In the genomic region with DNA sequence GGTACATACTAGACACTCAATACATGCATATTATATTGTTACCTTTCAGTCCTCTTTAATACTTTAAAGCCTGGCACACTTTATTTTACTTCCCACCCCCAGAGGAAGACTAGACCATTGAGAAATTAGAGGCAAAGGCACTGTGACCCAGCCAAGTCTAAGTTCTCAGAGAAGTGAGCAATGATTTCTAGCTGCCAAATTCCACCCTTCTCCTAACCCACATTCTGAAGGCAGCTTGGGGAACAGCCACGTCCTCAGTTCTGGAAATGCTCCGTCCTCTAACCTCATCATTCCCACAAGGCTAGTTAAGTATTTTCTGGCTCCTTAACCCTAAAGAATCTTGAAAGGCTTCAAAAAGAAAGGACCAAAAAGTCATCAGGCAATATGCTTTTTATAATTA, we compare ENCODE assay signal across 11 cellular contexts.
DNase-seq lines count a peak whose midpoint lies in the region; TF ChIP-seq lines count a peak whose summit lies in the region.
"Had no signal": no experiment of that assay in that cellular context is flagged by ENCODE, and none has a peak within 500 bp of the region (broad histone marks: within the 10 kb centered on the region; RNA-seq: fewer than 3 reads in every experiment).

No MANE protein-coding gene starts in this region.

- H3K4me3 ChIP-seq in GM23248 (0 out of 2 replicates have a peak overlapping the region, but pooled peaks have one; percentile 34), mesenchymal stem cell (ENCODE audit: insufficient read depth in 1 of 2, low read depth in 1 of 2, low read length in 2 of 2) (no peak overlapping the region), stomach (no peak overlapping the region)
- H3K4me3 ChIP-seq: spleen had no signal

- peak overlapping the region; percentile 70 for H2AK5ac ChIP-seq in mesenchymal stem cell (ENCODE audit: low read length, severe bottlenecking)

- H3K18ac ChIP-seq in mesenchymal stem cell (ENCODE audit: low read depth in 1 of 2, low read length in 2 of 2): peak overlapping the region in 1 of 2 experiments; percentile 70

- H3K4me2 ChIP-seq in GM23248 (ENCODE audit: unreplicated experiment) (peak overlapping the region; percentile 68), mesenchymal stem cell (ENCODE audit: low read length, poor library complexity, severe bottlenecking) (no peak overlapping the region)

- H3K14ac ChIP-seq in mesenchymal stem cell (ENCODE audit: low read length in 2 of 2): no peak overlapping the region

- no peak overlapping the region for H2AFZ ChIP-seq in GM23248
- H2AFZ ChIP-seq in mesenchymal stem cell (ENCODE audit: low read depth, low read length): no peak overlapping the region

- no peak for TF ChIP-seq CTCF in stomach (IDR thresholded peaks at IDR 0.05)

- TF ChIP-seq EP300 in stomach (IDR thresholded peaks at IDR 0.05): no peak

- no peaks in the 10 kb centered on the region for H3K27me3 Mint-ChIP-seq in T-helper 2 cell treated with Interferon-gamma antibody and Interleukin-4, amounts not matched to agents 5 μg/mL and 100 μg/mL, for 36 hours (ENCODE audit: low read depth)
- H3K27me3 Mint-ChIP-seq: activated naive CD8-positive, alpha-beta T cell treated with anti-CD3 and anti-CD28 coated beads, Interleukin-2, amount 10 ng/mL, durations not matched to agents 7 days and 5 days had no signal

- no peaks in the 10 kb centered on the region for H4K20me1 ChIP-seq in GM23248 (ENCODE audit: insufficient read depth)

- no peak overlapping the region for H2BK120ac ChIP-seq in mesenchymal stem cell (ENCODE audit: low read depth, low read length)

- no peaks in the 10 kb centered on the region for H3K9me3 Mint-ChIP-seq in T-helper 2 cell treated with Interferon-gamma antibody and Interleukin-4, amounts not matched to agents 5 μg/mL and 100 μg/mL, for 36 hours
- H3K9me3 Mint-ChIP-seq: activated naive CD8-positive, alpha-beta T cell treated with anti-CD3 and anti-CD28 coated beads, Interleukin-2, amount 10 ng/mL, durations not matched to agents 7 days and 5 days had no signal

- H3K79me2 ChIP-seq in GM23248 (ENCODE audit: insufficient read depth): peaks cover 78% of the 10 kb centered on the region

- H3K4me1 ChIP-seq in GM23248 (ENCODE audit: insufficient read depth) (peaks cover 79% of the 10 kb centered on the region), mesenchymal stem cell (ENCODE audit: control insufficient read depth, insufficient read depth, low read depth, low read length) (peaks cover 2% of the 10 kb centered on the region), stomach (peaks cover 0 to 41% (median 18%) of the 10 kb centered on the region in 4 donors)
- H3K4me1 ChIP-seq: spleen had no signal

- H3K23ac ChIP-seq in mesenchymal stem cell (ENCODE audit: low read length in 2 of 2): no peak overlapping the region

- no peaks in the 10 kb centered on the region for H3K36me3 Mint-ChIP-seq in T-helper 2 cell treated with Interferon-gamma antibody and Interleukin-4, amounts not matched to agents 5 μg/mL and 100 μg/mL, for 36 hours (ENCODE audit: low read depth)
- H3K36me3 Mint-ChIP-seq: activated naive CD8-positive, alpha-beta T cell treated with anti-CD3 and anti-CD28 coated beads, Interleukin-2, amount 10 ng/mL, durations not matched to agents 7 days and 5 days had no signal

- H3K27ac ChIP-seq in GM23248: peak overlapping the region; percentile 90
- no peak overlapping the region for H3K27ac ChIP-seq in mesenchymal stem cell (ENCODE audit: low read length, poor library complexity, severe bottlenecking)
- H3K27ac ChIP-seq in stomach: peak overlapping the region in 4 of 5 donors; percentile 45 to 66 (median 60)
- H3K27ac ChIP-seq: C4-2B, spleen had no signal

- 7 to 12% methylated on average over 2 of the region's 2 CpGs for WGBS in GM23248 (ENCODE audit: low coverage in 1 of 2, low lambda C conversion rate in 2 of 2, missing lambda C conversion rate in 2 of 2), 2 experiments
- 95% methylated on average over 2 of the region's 2 CpGs for WGBS in mesenchymal stem cell
- WGBS in stomach, 5 donors: 58 to 70% (median 62%) methylated on average over 2 of the region's 2 CpGs

- H3K9me3 ChIP-seq in GM23248 (ENCODE audit: low read depth) (no peaks in the 10 kb centered on the region), mesenchymal stem cell (ENCODE audit: control insufficient read depth, low read length) (no peaks in the 10 kb centered on the region), stomach (no peaks in the 10 kb centered on the region)
- H3K9me3 ChIP-seq: spleen had no signal

- peak overlapping the region in 1 of 2 experiments; percentile 49 for H3K4ac ChIP-seq in mesenchymal stem cell (ENCODE audit: low read depth in 1 of 2, low read length in 2 of 2)

- H3K9me2 ChIP-seq in GM23248 (ENCODE audit: insufficient read depth): no peaks in the 10 kb centered on the region

- H3K27me3 ChIP-seq in GM23248 (replicated peaks; ENCODE audit: insufficient read depth) (no peaks in the 10 kb centered on the region), mesenchymal stem cell (ENCODE audit: control insufficient read depth in 1 of 2, insufficient read depth in 1 of 2, low read length in 2 of 2) (no peaks in the 10 kb centered on the region), stomach (no peaks in the 10 kb centered on the region)
- H3K27me3 ChIP-seq: spleen had no signal

- in situ Hi-C loops in GM23248 (cut with MboI): no loop called here

- peaks cover 11% of the 10 kb centered on the region for H3K79me1 ChIP-seq in mesenchymal stem cell (replicated peaks; ENCODE audit: low read length, poor library complexity, severe bottlenecking)

- peaks cover 73% of the 10 kb centered on the region for H3K36me3 ChIP-seq in GM23248 (ENCODE audit: low read depth)
- peaks cover 3 to 71% of the 10 kb centered on the region in 2 experiments for H3K36me3 ChIP-seq in mesenchymal stem cell (ENCODE audit: control insufficient read depth in 1 of 2, insufficient read depth in 2 of 2, low read depth in 1 of 2, low read length in 2 of 2)
- peaks cover 0 to 4% (median 0%) of the 10 kb centered on the region in 4 donors for H3K36me3 ChIP-seq in stomach

- no peak overlapping the region for H2BK15ac ChIP-seq in mesenchymal stem cell (ENCODE audit: low read depth, poor library complexity, severe bottlenecking)

- H4K91ac ChIP-seq in mesenchymal stem cell (ENCODE audit: low read length): no peak overlapping the region

- H3K4me3 Mint-ChIP-seq in T-helper 2 cell treated with Interferon-gamma antibody and Interleukin-4, amounts not matched to agents 5 μg/mL and 100 μg/mL, for 36 hours: no peak overlapping the region

- no peak overlapping the region for H2BK5ac ChIP-seq in mesenchymal stem cell (ENCODE audit: low read depth, low read length, poor library complexity, severe bottlenecking)

- intact Hi-C loops in stomach (cut with DNase I; ENCODE audit: low total_unique reads): loop anchor here (10.0 kb wide), 1 partner anchor 312 kb away; no protein-coding TSS in a partner anchor

- no peak overlapping the region for H2BK12ac ChIP-seq in mesenchymal stem cell (ENCODE audit: low read length in 2 of 2)

- no peak overlapping the region for H4K8ac ChIP-seq in mesenchymal stem cell (ENCODE audit: low read length)

- H3K9ac ChIP-seq in GM23248: peak overlapping the region; percentile 80
- peak overlapping the region; percentile 86 for H3K9ac ChIP-seq in mesenchymal stem cell (ENCODE audit: low read length)

- TF ChIP-seq POLR2A in stomach (IDR thresholded peaks at IDR 0.05): no peak

- DNase-seq in GM23248: peak; percentile 93
- DNase-seq in dedifferentiated amniotic fluid mesenchymal stem cell (ENCODE audit: extremely low spot score): peak; percentile 65
- DNase-seq in mesenchymal stem cell: no peak
- DNase-seq in stomach: no peak
- no peak for DNase-seq in T-helper 2 cell treated with Interferon-gamma antibody and Interleukin-4, amounts not matched to agents 5 μg/mL and 100 μg/mL, for 36 hours (ENCODE audit: low spot score)
- DNase-seq in effector CD8-positive, alpha-beta T cell (lab: John Stamatoyannopoulos, UW): no peak
- no peak for DNase-seq in activated CD4-positive, alpha-beta T cell treated with anti-CD3 and anti-CD28 coated beads, Interleukin-2, amount 50 U/mL, for 48 hours
- no peak for DNase-seq in activated effector memory CD4-positive, alpha-beta T cell treated with anti-CD3 and anti-CD28 coated beads, Interleukin-2, amount 50 U/mL, for 16 hours
- DNase-seq: activated naive CD8-positive, alpha-beta T cell treated with anti-CD3 and anti-CD28 coated beads, Interleukin-2, amount 10 ng/mL, durations not matched to agents 7 days and 5 days; spleen had no signal

- peaks cover 10% of the 10 kb centered on the region for H3K4me1 Mint-ChIP-seq in T-helper 2 cell treated with Interferon-gamma antibody and Interleukin-4, amounts not matched to agents 5 μg/mL and 100 μg/mL, for 36 hours (ENCODE audit: low read depth)

- H3F3A ChIP-seq in GM23248 (ENCODE audit: insufficient read depth): peaks cover 66% of the 10 kb centered on the region

- H3K27ac Mint-ChIP-seq in T-helper 2 cell treated with Interferon-gamma antibody and Interleukin-4, amounts not matched to agents 5 μg/mL and 100 μg/mL, for 36 hours: no peak overlapping the region
- H3K27ac Mint-ChIP-seq: activated naive CD8-positive, alpha-beta T cell treated with anti-CD3 and anti-CD28 coated beads, Interleukin-2, amount 10 ng/mL, durations not matched to agents 7 days and 5 days had no signal

Comparison
In these comparisons a context has a peak if more than half of its experiments do, and no peak if none do; other contexts are left out.
1. DNase-seq: peak in GM23248 (single experiment) and dedifferentiated amniotic fluid mesenchymal stem cell (single experiment); none in mesenchymal stem cell (single experiment), stomach (single experiment), T-helper 2 cell treated with Interferon-gamma antibody and Interleukin-4, amounts not matched to agents 5 μg/mL and 100 μg/mL, for 36 hours (single experiment), effector CD8-positive, alpha-beta T cell (single experiment), activated CD4-positive, alpha-beta T cell treated with anti-CD3 and anti-CD28 coated beads, Interleukin-2, amount 50 U/mL, for 48 hours (0 of 2) and activated effector memory CD4-positive, alpha-beta T cell treated with anti-CD3 and anti-CD28 coated beads, Interleukin-2, amount 50 U/mL, for 16 hours (single experiment).